In the genomic region with DNA sequence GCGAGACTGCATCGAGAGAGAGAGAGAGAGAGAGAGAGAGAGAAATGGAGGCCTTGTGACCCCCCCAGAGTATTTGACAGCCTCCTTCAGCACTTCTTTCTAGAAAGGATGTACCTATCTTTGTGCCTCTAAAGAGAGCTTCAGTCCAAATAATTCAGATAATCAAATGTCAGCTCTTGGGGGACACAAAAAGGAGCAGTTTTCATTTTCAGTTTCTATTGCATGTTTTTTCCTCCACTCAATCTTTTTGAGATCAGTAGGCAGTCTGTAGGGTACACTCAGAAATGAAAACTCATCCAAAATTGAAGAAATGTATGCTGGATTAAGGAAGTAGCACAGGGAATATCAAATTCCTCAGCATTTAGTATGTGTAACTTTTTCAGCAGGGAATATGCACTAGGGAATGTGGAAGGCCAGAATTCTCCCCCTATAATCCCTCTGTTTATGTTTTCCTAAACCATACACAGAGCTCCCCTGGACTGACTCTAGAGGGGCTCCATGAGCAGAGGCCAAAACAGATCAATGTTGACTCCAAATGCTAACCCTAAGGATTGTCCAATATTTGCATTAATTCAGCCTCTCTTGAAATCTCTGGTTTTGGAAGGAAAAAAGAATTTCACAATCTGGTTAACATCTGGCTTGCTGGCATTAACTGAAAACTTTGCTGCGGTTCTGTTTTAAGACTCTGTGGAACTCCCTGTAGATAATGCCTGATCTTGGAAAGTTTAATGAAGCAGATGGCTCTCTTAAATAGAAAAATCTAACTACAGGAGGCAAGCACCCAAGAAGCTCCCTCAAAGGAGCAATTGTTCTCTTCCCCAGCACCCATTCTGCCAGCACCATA, we compare ENCODE assay signal across 17 cellular contexts.
A peak's percentile ranks its signal among the peaks of the same experiment; 100 is the strongest.
DNase-seq lines count a peak whose midpoint lies in the region; ATAC-seq and TF ChIP-seq lines count a peak whose summit lies in the region.
"Had no signal": no experiment of that assay in that cellular context is flagged by ENCODE, and none has a peak within 500 bp of the region (broad histone marks: within the 10 kb centered on the region; RNA-seq: fewer than 3 reads in every experiment).

No MANE protein-coding gene starts in this region.

- no peaks in the 10 kb centered on the region for H3K27me3 Mint-ChIP-seq in neural progenitor cell (ENCODE audit: insufficient read depth, low read depth)

- no peak overlapping the region for H2AFZ ChIP-seq in neural progenitor cell (replicated peaks)

- no peaks in the 10 kb centered on the region for H3K36me3 ChIP-seq in neural progenitor cell
- H3K36me3 ChIP-seq: upper lobe of right lung had no signal

- H3K4me1 ChIP-seq in neural progenitor cell: peaks cover 16% of the 10 kb centered on the region

- H3K4me3 Mint-ChIP-seq in neural progenitor cell: no peak overlapping the region
- H3K4me3 Mint-ChIP-seq: activated naive CD8-positive, alpha-beta T cell; stimulated activated effector memory CD8-positive, alpha-beta T cell treated with anti-CD3 and anti-CD28 coated beads, Interleukin-12 subunit alpha, Interleukin-12 subunit beta, amount 100 ng/mL, for 72 hours had no signal

- no peak overlapping the region for H3K9ac ChIP-seq in neural progenitor cell

- peaks cover 2% of the 10 kb centered on the region for H3K9me3 Mint-ChIP-seq in neural progenitor cell
- H3K9me3 Mint-ChIP-seq: stimulated activated effector memory CD8-positive, alpha-beta T cell treated with anti-CD3 and anti-CD28 coated beads, Interleukin-12 subunit alpha, Interleukin-12 subunit beta, amount 100 ng/mL, for 72 hours had no signal

- H3K9me3 ChIP-seq in neural progenitor cell (ENCODE audit: low read depth): no peaks in the 10 kb centered on the region
- H3K9me3 ChIP-seq: upper lobe of right lung had no signal

- no peak overlapping the region for H3K27ac Mint-ChIP-seq in neural progenitor cell
- H3K27ac Mint-ChIP-seq: activated naive CD8-positive, alpha-beta T cell; stimulated activated effector memory CD8-positive, alpha-beta T cell treated with anti-CD3 and anti-CD28 coated beads, Interleukin-12 subunit alpha, Interleukin-12 subunit beta, amount 100 ng/mL, for 72 hours had no signal

- H3K79me2 ChIP-seq in neural progenitor cell (ENCODE audit: low read depth): no peaks in the 10 kb centered on the region

- TF ChIP-seq CTCF in neural progenitor cell (IDR thresholded peaks at IDR 0.05): no peak

- DNase-seq in DMS 273 treated with DMSO at 0.1 percent for 48 hours (lab: John Stamatoyannopoulos, UW) (peak; percentile 23), Kasumi-1 (lab: John Stamatoyannopoulos, UW) (peak; percentile 2 to 9), fibroblast of peridontal ligament (ENCODE audit: extremely low read depth) (peak; percentile 78), neural progenitor cell (ENCODE audit: low spot score) (no peak), NCI-H1694 treated with DMSO at 0.1 percent for 48 hours (lab: John Stamatoyannopoulos, UW) (no peak), NCI-H187 (lab: John Stamatoyannopoulos, UW) (no peak), KG1 (lab: John Stamatoyannopoulos, UW) (no peak)
- DNase-seq: activated T-cell treated with anti-CD3 and anti-CD28 coated beads, Interleukin-2, amount 50 U/mL, for 48 hours; Calu3; Karpas-422; NCI-H1930; NCI-H446 treated with DMSO at 0.1 percent for 48 hours; upper lobe of right lung had no signal

- no peaks in the 10 kb centered on the region for H3F3A ChIP-seq in neural progenitor cell (ENCODE audit: low read depth)

- ATAC-seq in GM21526 (IDR thresholded peaks at IDR 0.05; ENCODE audit: low FRiP score, unreplicated experiment): no peak
- ATAC-seq: stimulated activated effector memory CD8-positive, alpha-beta T cell treated with anti-CD3 and anti-CD28 coated beads, Interleukin-12 subunit alpha, Interleukin-12 subunit beta, amount 100 ng/mL, for 72 hours; upper lobe of right lung had no signal

- H3K4me1 Mint-ChIP-seq in neural progenitor cell: peaks cover 9% of the 10 kb centered on the region
- H3K4me1 Mint-ChIP-seq: stimulated activated effector memory CD8-positive, alpha-beta T cell treated with anti-CD3 and anti-CD28 coated beads, Interleukin-12 subunit alpha, Interleukin-12 subunit beta, amount 100 ng/mL, for 72 hours had no signal

- no peaks in the 10 kb centered on the region for H3K36me3 Mint-ChIP-seq in neural progenitor cell
- H3K36me3 Mint-ChIP-seq: activated naive CD8-positive, alpha-beta T cell; stimulated activated effector memory CD8-positive, alpha-beta T cell treated with anti-CD3 and anti-CD28 coated beads, Interleukin-12 subunit alpha, Interleukin-12 subunit beta, amount 100 ng/mL, for 72 hours had no signal

- no peak overlapping the region for H3K4me3 ChIP-seq in neural progenitor cell
- H3K4me3 ChIP-seq: upper lobe of right lung had no signal

- H3K4me2 ChIP-seq in neural progenitor cell: peak overlapping the region; percentile 62

- H4K20me1 ChIP-seq in neural progenitor cell (ENCODE audit: low read depth): no peaks in the 10 kb centered on the region

- no peak overlapping the region for H3K27ac ChIP-seq in neural progenitor cell
- H3K27ac ChIP-seq: HL-60, upper lobe of right lung had no signal

- H3K27me3 ChIP-seq in neural progenitor cell: no peaks in the 10 kb centered on the region
- H3K27me3 ChIP-seq: upper lobe of right lung had no signal

Comparison
In these comparisons a context has a peak if more than half of its experiments do, and no peak if none do; other contexts are left out.
1. DNase-seq: peak in DMS 273 treated with DMSO at 0.1 percent for 48 hours (single experiment), Kasumi-1 (2 of 2) and fibroblast of peridontal ligament (single experiment); none in neural progenitor cell (single experiment), NCI-H1694 treated with DMSO at 0.1 percent for 48 hours (single experiment), NCI-H187 (0 of 2) and KG1 (single experiment).